16 cellular contexts compared by ENCODE assay signal in the genomic region with DNA sequence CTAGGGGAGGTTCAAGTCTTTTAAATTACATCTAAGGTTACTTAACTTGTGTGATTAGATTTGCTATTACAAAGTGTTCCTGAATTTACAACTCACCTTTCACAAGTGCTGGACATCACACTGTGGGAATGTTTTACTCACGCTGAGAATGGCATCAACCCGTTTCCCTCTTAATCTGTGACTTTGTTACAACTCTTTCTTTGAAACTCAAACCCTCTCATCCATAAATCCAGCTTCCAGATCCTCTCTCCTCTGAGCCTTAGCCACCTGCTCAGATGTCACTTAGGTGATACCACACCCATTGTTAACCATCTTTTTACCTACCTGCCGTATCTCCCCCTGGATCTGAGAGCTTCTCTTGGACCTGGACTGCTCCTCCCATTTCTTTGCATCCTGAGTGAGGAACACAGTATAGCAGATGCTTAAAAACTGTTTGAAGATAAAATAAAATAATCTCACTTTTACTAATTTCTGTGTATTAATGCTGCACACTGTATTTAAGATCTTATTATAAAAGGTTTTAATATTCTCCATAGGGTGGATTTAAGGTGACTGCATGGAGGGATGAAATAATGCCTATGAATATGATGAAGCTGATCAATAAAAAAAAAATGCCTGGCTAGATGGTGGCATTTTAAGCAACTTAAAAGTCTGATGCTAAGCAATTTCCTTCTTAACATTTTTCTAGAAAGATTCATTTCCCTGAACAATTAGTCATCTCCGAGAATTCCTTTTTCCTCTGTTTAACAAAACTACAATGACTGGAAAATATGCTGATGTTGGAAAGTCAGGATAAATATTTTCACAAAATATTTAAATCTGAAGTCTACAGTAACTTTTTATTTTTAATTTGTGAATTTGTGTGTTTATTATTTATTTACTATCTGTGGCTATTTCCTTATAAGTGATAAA. TPM values are rescaled to one million over a fixed set of nuclear protein-coding genes. Genes with fewer than 3 reads are reported as not detected.
A peak's percentile ranks its signal among the peaks of the same experiment; 100 is the strongest.
DNase-seq lines count a peak whose midpoint lies in the region; ATAC-seq, FAIRE-seq and TF ChIP-seq lines count a peak whose summit lies in the region.
"Had no signal": no experiment of that assay in that cellular context is flagged by ENCODE, and none has a peak within 500 bp of the region (broad histone marks: within the 10 kb centered on the region; RNA-seq: fewer than 3 reads in every experiment).

No MANE protein-coding gene starts in this region.

- FAIRE-seq in A204.1 (lab: Jason Lieb, UNC): peak; percentile 43
- FAIRE-seq in K562 (lab: Jason Lieb, UNC): no peak
- peak; percentile 68 for FAIRE-seq in islet of Langerhans (lab: Jason Lieb, UNC)

- H4K20me1 ChIP-seq in K562 (replicated peaks; ENCODE audit: control insufficient read depth, insufficient read depth, low read length): no peaks in the 10 kb centered on the region

- intact Hi-C loops in K562 (cut with micrococcal nuclease): no loop called here

- H3K4me3 ChIP-seq in K562: no peak overlapping the region
- H3K4me3 ChIP-seq: spleen, upper lobe of left lung had no signal

- ATAC-seq in K562 (peak; percentile 28; the same call in 1 of the 3 replicates), HG02678 (IDR thresholded peaks at IDR 0.05; ENCODE audit: unreplicated experiment) (no peak)
- no peak for ATAC-seq in natural killer cell treated with Interleukin-12 subunit alpha and Interleukin-12 subunit beta and Interleukin-15 and Interleukin-18, amount 100 ng/mL, for 72 hours
- ATAC-seq: naive thymus-derived CD8-positive, alpha-beta T cell had no signal

- H3K4me2 ChIP-seq in K562 (ENCODE audit: insufficient read depth, low read length): no peak overlapping the region

- in situ Hi-C loops in K562 (cut with MboI): no loop called here

- no peak for TF ChIP-seq EP300 in K562 (IDR thresholded peaks at IDR 0.05; ENCODE audit: low read length)

- no peaks in the 10 kb centered on the region for H3K9me3 ChIP-seq in K562 (replicated peaks; ENCODE audit: control insufficient read depth, insufficient read depth, low read depth, low read length)
- H3K9me3 ChIP-seq: spleen, upper lobe of left lung had no signal

- DNase-seq in HT1080 (ENCODE audit: low read depth) (peak; percentile 75), K562 (ENCODE audit: extremely low read depth in 1 of 4, low spot score in 3 of 4) (no peak), UCSD-AML1 (lab: John Stamatoyannopoulos, UW; ENCODE audit: unreplicated experiment) (no peak)
- DNase-seq in activated naive CD4-positive, alpha-beta T cell treated with Interleukin-2 at 50 U/mL for 16 hours: no peak
- no peak for DNase-seq in natural killer cell treated with Interleukin-12 subunit alpha and Interleukin-12 subunit beta and Interleukin-15 and Interleukin-18, amount 100 ng/mL, for 72 hours (ENCODE audit: low spot score)
- DNase-seq: effector memory CD4-positive, alpha-beta T cell; KBM-7; naive thymus-derived CD8-positive, alpha-beta T cell; NCI-H1694 treated with DMSO at 0.1 percent for 48 hours; spleen; T1000; upper lobe of left lung had no signal

- no peak for TF ChIP-seq POLR2A in K562 (conservative IDR thresholded peaks at IDR 0.05)

- no peaks in the 10 kb centered on the region for H3K4me1 Mint-ChIP-seq in natural killer cell treated with Interleukin-12 subunit alpha and Interleukin-12 subunit beta and Interleukin-15 and Interleukin-18, amount 100 ng/mL, for 72 hours (ENCODE audit: low read depth in 2 of 2)
- H3K4me1 Mint-ChIP-seq: activated naive CD4-positive, alpha-beta T cell treated with anti-CD3 and anti-CD28 coated beads, Interleukin-2, amount 50 U/mL, for 24 hours; naive thymus-derived CD8-positive, alpha-beta T cell had no signal

- no peaks in the 10 kb centered on the region for H3K9me3 Mint-ChIP-seq in natural killer cell treated with Interleukin-12 subunit alpha and Interleukin-12 subunit beta and Interleukin-15 and Interleukin-18, amount 100 ng/mL, for 72 hours
- H3K9me3 Mint-ChIP-seq: activated naive CD4-positive, alpha-beta T cell treated with anti-CD3 and anti-CD28 coated beads, Interleukin-2, amount 50 U/mL, for 24 hours; naive thymus-derived CD8-positive, alpha-beta T cell had no signal

- H3K36me3 ChIP-seq in K562 (ENCODE audit: control insufficient read depth, insufficient read depth, low read length): no peaks in the 10 kb centered on the region
- H3K36me3 ChIP-seq: spleen, upper lobe of left lung had no signal

- no peaks in the 10 kb centered on the region for H3K27me3 ChIP-seq in K562 (ENCODE audit: control insufficient read depth in 2 of 2, insufficient read depth in 2 of 2, low read length in 2 of 2)
- H3K27me3 ChIP-seq: spleen, upper lobe of left lung had no signal

- WGBS in K562 (ENCODE audit: insufficient coverage, low coverage, missing lambda C conversion rate): 40% methylated on average over 4 of the region's 4 CpGs

- H3K79me2 ChIP-seq in K562 (ENCODE audit: control insufficient read depth, insufficient read depth, low read length): no peaks in the 10 kb centered on the region

- POLR2A ChIA-PET in K562 (lab: Yijun Ruan, JAX): interaction anchor here (0.6 to 2.4 kb wide), 4 partner anchors 10 to 214 kb away, joined by 3 to 9 read pairs (median 3); no protein-coding TSS in a partner anchor

- BruUV-seq in K562 (replicated peaks; lab: Mats Ljungman, UMichigan): no TSS peak

- CTCF ChIA-PET in K562 (lab: Yijun Ruan, JAX; ENCODE audit: low intra/inter-chr PET ratio): no interaction called here

- no peaks in the 10 kb centered on the region for H3K27me3 Mint-ChIP-seq in natural killer cell treated with Interleukin-12 subunit alpha and Interleukin-12 subunit beta and Interleukin-15 and Interleukin-18, amount 100 ng/mL, for 72 hours
- H3K27me3 Mint-ChIP-seq: activated naive CD4-positive, alpha-beta T cell treated with anti-CD3 and anti-CD28 coated beads, Interleukin-2, amount 50 U/mL, for 24 hours; naive thymus-derived CD8-positive, alpha-beta T cell had no signal

- H3K36me3 Mint-ChIP-seq in natural killer cell treated with Interleukin-12 subunit alpha and Interleukin-12 subunit beta and Interleukin-15 and Interleukin-18, amount 100 ng/mL, for 72 hours: no peaks in the 10 kb centered on the region
- H3K36me3 Mint-ChIP-seq: activated naive CD4-positive, alpha-beta T cell treated with anti-CD3 and anti-CD28 coated beads, Interleukin-2, amount 50 U/mL, for 24 hours; naive thymus-derived CD8-positive, alpha-beta T cell had no signal

- H3K4me1 ChIP-seq in K562 (replicated peaks in 1 of 2; ENCODE audit: control insufficient read depth in 2 of 2, insufficient read depth in 2 of 2, low read length in 2 of 2): no peaks in the 10 kb centered on the region; a peak in 1 of 5 replicates

- no peak overlapping the region for H3K27ac ChIP-seq in K562 (ENCODE audit: extremely low read depth, low read depth, low read length)

- no peak overlapping the region for H3K9ac ChIP-seq in K562 (ENCODE audit: insufficient read depth in 1 of 2, low read depth in 2 of 2, low read length in 2 of 2)

- no peaks in the 10 kb centered on the region for H3K9me1 ChIP-seq in K562 (ENCODE audit: control insufficient read depth, insufficient read depth, low read length)

- TF ChIP-seq RAD21 in K562 (CRISPR knock-in tag; conservative IDR thresholded peaks at IDR 0.05 in 1 of 2, IDR thresholded peaks at IDR 0.05 in 1 of 2): no peak

- no peak overlapping the region for H2AFZ ChIP-seq in K562 (ENCODE audit: low read depth, low read length)

- no peak overlapping the region for H3K27ac Mint-ChIP-seq in natural killer cell treated with Interleukin-12 subunit alpha and Interleukin-12 subunit beta and Interleukin-15 and Interleukin-18, amount 100 ng/mL, for 72 hours
- H3K27ac Mint-ChIP-seq: activated naive CD4-positive, alpha-beta T cell treated with anti-CD3 and anti-CD28 coated beads, Interleukin-2, amount 50 U/mL, for 24 hours had no signal

- TF ChIP-seq CTCF in K562 (IDR thresholded peaks at IDR 0.05 in 2 of 3, conservative IDR thresholded peaks at IDR 0.05 in 1 of 3; ENCODE audit: insufficient read depth in 2 of 3, low read depth in 1 of 3, low read length in 3 of 3): no peak

- no peak overlapping the region for H3K4me3 Mint-ChIP-seq in natural killer cell treated with Interleukin-12 subunit alpha and Interleukin-12 subunit beta and Interleukin-15 and Interleukin-18, amount 100 ng/mL, for 72 hours
- H3K4me3 Mint-ChIP-seq: activated naive CD4-positive, alpha-beta T cell treated with anti-CD3 and anti-CD28 coated beads, Interleukin-2, amount 50 U/mL, for 24 hours; naive thymus-derived CD8-positive, alpha-beta T cell had no signal

TF ChIP-seq in K562, 482 proteins besides CTCF, POLR2A, EP300 and RAD21:
- TF ChIP-seq MTF1 (CRISPR knock-in tag; IDR thresholded peaks at IDR 0.05; ENCODE audit: borderline replicate concordance) (no peak), C11orf30 (IDR thresholded peaks at IDR 0.05; ENCODE audit: low read depth) (0 out of 2 replicates have a peak, but pooled peaks have one; percentile 18), HEY1 (CRISPR knock-in tag; IDR thresholded peaks at IDR 0.05; ENCODE audit: borderline replicate concordance) (no peak), ZNF316 (IDR thresholded peaks at IDR 0.05) (peak; percentile 38)

RNA-seq across cellular contexts. Expression of a gene that starts 39.1 kb away (rescaled TPM):
- total RNA-seq in HT1080 (2014; rRNA removed; shearing (Covaris generic)): 262 and 444 TPM in 2 replicates
- polyA plus RNA-seq in HT1080 (2015; cell fraction: cytosol; rRNA removed): 999 and 1,271 TPM in 2 replicates
- 741 and 770 TPM in 2 replicates for polyA plus RNA-seq in HT1080 (2015; cell fraction: nucleus; rRNA removed)
- total RNA-seq in K562 (2011; cell fraction: chromatin; rRNA removed; ENCODE audit: low replicate concordance): 133 and 584 TPM in 2 replicates
- total RNA-seq in K562 (2011; cell fraction: nucleolus; rRNA removed): 52.5 and 79.6 TPM in 2 replicates
- total RNA-seq in K562 (2011; cell fraction: nucleoplasm; rRNA removed): 207 and 415 TPM in 2 replicates
- total RNA-seq in K562 (2014; rRNA removed) (291 and 292 TPM in 2 replicates), K562 (2014; rRNA removed; fragmentation: Illumina TruSeq; extraction: Trizol) (450 and 550 TPM in 2 replicates), K562 (2015; rRNA removed; fragmentation: Illumina TruSeq; extraction: Trizol) (358 and 383 TPM in 2 replicates), K562 (2021) (518 and 530 TPM in 2 replicates)
- polyA plus RNA-seq in K562 (2011; rRNA removed) (421 and 458 TPM in 2 replicates), K562 (2014; fragmentation: Illumina TruSeq; extraction: Trizol) (560 and 747 TPM in 2 replicates), K562 (2014; fragmentation: Nextera tagmentation; extraction: Ambion mirVana) (100 to 1,000 TPM; 287 to 326 TPM), K562 (2014; rRNA removed) (400 and 473 TPM in 2 replicates)
- 67.9 and 143 TPM in 2 replicates for polyA plus RNA-seq in K562 (2011; cell fraction: cytosol; rRNA removed)
- 135 and 211 TPM in 2 replicates for polyA plus RNA-seq in K562 (2011; cell fraction: nucleus; rRNA removed)
- 571 and 740 TPM in 2 replicates for polyA plus RNA-seq in K562 (2012)
- polyA minus RNA-seq in K562 (2011; rRNA and poly(A)+ RNA removed): 372 and 401 TPM in 2 replicates
- 188 and 218 TPM in 2 replicates for polyA minus RNA-seq in K562 (2011; cell fraction: cytosol; rRNA and poly(A)+ RNA removed)
- 139 and 220 TPM in 2 replicates for polyA minus RNA-seq in K562 (2011; cell fraction: nucleus; rRNA and poly(A)+ RNA removed)
- 100 to 1,000 TPM; 371 to 420 TPM for total RNA-seq in natural killer cell treated with Interleukin-12 subunit alpha and Interleukin-12 subunit beta and Interleukin-15 and Interleukin-18, amount 100 ng/mL, for 72 hours
